In genomic region chr7:79317728-79318127, GRCh38 we compare ENCODE assay signal across 10 cellular contexts.
DNase-seq lines count a peak whose midpoint lies in the region; ATAC-seq, FAIRE-seq and TF ChIP-seq lines count a peak whose summit lies in the region.
"Had no signal": no experiment of that assay in that cellular context is flagged by ENCODE, and none has a peak within 500 bp of the region (broad histone marks: within the 10 kb centered on the region; RNA-seq: fewer than 3 reads in every experiment).

No MANE protein-coding gene starts in this region.

- ATAC-seq in HG02981 (IDR thresholded peaks at IDR 0.05; ENCODE audit: unreplicated experiment) = no peak
- ATAC-seq: naive thymus-derived CD4-positive, alpha-beta T cell had no signal

- H3K4me1 ChIP-seq in astrocyte (ENCODE audit: insufficient read depth, low read length) (peaks cover 8% of the 10 kb centered on the region), keratinocyte (ENCODE audit: control insufficient read depth, extremely low read depth, insufficient read depth, low read length) (peaks cover 6% of the 10 kb centered on the region)

- no peak overlapping the region for H3K27ac ChIP-seq in astrocyte (ENCODE audit: low read depth, low read length)
- H3K27ac ChIP-seq in keratinocyte (ENCODE audit: control insufficient read depth, insufficient read depth, low read length) = no peak overlapping the region
- H3K27ac ChIP-seq: dorsolateral prefrontal cortex had no signal

- H2AFZ ChIP-seq in astrocyte (ENCODE audit: low read depth, low read length) = no peak overlapping the region
- no peak overlapping the region for H2AFZ ChIP-seq in keratinocyte (ENCODE audit: control insufficient read depth, low read length)

- no peak for TF ChIP-seq CTCF in AG09309 (IDR thresholded peaks at IDR 0.05; ENCODE audit: control insufficient read depth, insufficient read depth, low read depth, low read length, missing control alignments)
- TF ChIP-seq CTCF in astrocyte (IDR thresholded peaks at IDR 0.05; ENCODE audit: insufficient read depth, low read depth, low read length) = no peak
- no peak for TF ChIP-seq CTCF in keratinocyte (optimal IDR thresholded peaks at IDR 0.05 in 1 of 3, IDR thresholded peaks at IDR 0.05 in 1 of 3, conservative IDR thresholded peaks at IDR 0.05 in 1 of 3; ENCODE audit: extremely low read depth in 1 of 3, insufficient read depth in 2 of 3, low read length in 3 of 3)

- H3K79me2 ChIP-seq in astrocyte (ENCODE audit: insufficient read depth, low read length) (no peaks in the 10 kb centered on the region), keratinocyte (ENCODE audit: control insufficient read depth, insufficient read depth, low read length) (no peaks in the 10 kb centered on the region)

- intact Hi-C loops in activated CD4-positive, alpha-beta T cell treated with anti-CD3 and anti-CD28 coated beads, Interleukin-2, amount 10 ng/mL, durations not matched to agents 24 days and 14 days (cut with micrococcal nuclease) = no loop called here

- H3K4me3 Mint-ChIP-seq in astrocyte (ENCODE audit: unreplicated experiment) = no peak overlapping the region
- H3K4me3 Mint-ChIP-seq in activated CD4-positive, alpha-beta T cell treated with anti-CD3 and anti-CD28 coated beads, Interleukin-2, amount 10 ng/mL, durations not matched to agents 24 days and 14 days = no peak overlapping the region
- H3K4me3 Mint-ChIP-seq: naive thymus-derived CD4-positive, alpha-beta T cell had no signal

- H3K4me1 Mint-ChIP-seq in astrocyte (ENCODE audit: low read depth, unreplicated experiment) = peaks cover 10% of the 10 kb centered on the region
- no peaks in the 10 kb centered on the region for H3K4me1 Mint-ChIP-seq in activated CD4-positive, alpha-beta T cell treated with anti-CD3 and anti-CD28 coated beads, Interleukin-2, amount 10 ng/mL, durations not matched to agents 24 days and 14 days
- H3K4me1 Mint-ChIP-seq: naive thymus-derived CD4-positive, alpha-beta T cell had no signal

- H3K4me2 ChIP-seq in astrocyte (ENCODE audit: low read length) (peak overlapping the region; percentile 20), keratinocyte (ENCODE audit: control insufficient read depth, extremely low read depth, insufficient read depth, low read depth, low read length) (no peak overlapping the region)

- dilution Hi-C loops in keratinocyte (cut with MboI; ENCODE audit: extremely low pct_ligation_motif_present, low sequenced_read_pairs) = no loop called here

- H3K36me3 ChIP-seq in astrocyte (ENCODE audit: insufficient read depth, low read length) (no peaks in the 10 kb centered on the region), keratinocyte (ENCODE audit: control insufficient read depth in 2 of 2, extremely low read depth in 1 of 2, insufficient read depth in 2 of 2, low read length in 2 of 2) (no peaks in the 10 kb centered on the region)

- no peaks in the 10 kb centered on the region for H3K9me3 Mint-ChIP-seq in astrocyte (ENCODE audit: unreplicated experiment)
- H3K9me3 Mint-ChIP-seq in activated CD4-positive, alpha-beta T cell treated with anti-CD3 and anti-CD28 coated beads, Interleukin-2, amount 10 ng/mL, durations not matched to agents 24 days and 14 days = no peaks in the 10 kb centered on the region

- H3K27me3 ChIP-seq in astrocyte (ENCODE audit: insufficient read depth, low read length) = no peaks in the 10 kb centered on the region
- no peaks in the 10 kb centered on the region for H3K27me3 ChIP-seq in keratinocyte (ENCODE audit: control insufficient read depth, extremely low read depth, insufficient read depth, low read length)
- H3K27me3 ChIP-seq: dorsolateral prefrontal cortex had no signal

- no peaks in the 10 kb centered on the region for H3K36me3 Mint-ChIP-seq in astrocyte (ENCODE audit: low read depth, unreplicated experiment)
- H3K36me3 Mint-ChIP-seq in activated CD4-positive, alpha-beta T cell treated with anti-CD3 and anti-CD28 coated beads, Interleukin-2, amount 10 ng/mL, durations not matched to agents 24 days and 14 days (ENCODE audit: low read depth) = no peaks in the 10 kb centered on the region
- H3K36me3 Mint-ChIP-seq: naive thymus-derived CD4-positive, alpha-beta T cell had no signal

- H4K20me1 ChIP-seq in astrocyte (ENCODE audit: insufficient read depth, low read length) (no peaks in the 10 kb centered on the region), keratinocyte (ENCODE audit: control insufficient read depth, extremely low read depth, insufficient read depth, low read length) (no peaks in the 10 kb centered on the region)

- H3K9me1 ChIP-seq in keratinocyte (ENCODE audit: control insufficient read depth, extremely low read depth, insufficient read depth, low read length) = no peaks in the 10 kb centered on the region

- no peaks in the 10 kb centered on the region for H3K9me3 ChIP-seq in astrocyte (ENCODE audit: insufficient read depth, low read depth, low read length)
- H3K9me3 ChIP-seq in keratinocyte (ENCODE audit: control insufficient read depth, low read depth, low read length) = no peaks in the 10 kb centered on the region

- H3K27me3 Mint-ChIP-seq in astrocyte (ENCODE audit: low read depth, unreplicated experiment) = no peaks in the 10 kb centered on the region
- H3K27me3 Mint-ChIP-seq in activated CD4-positive, alpha-beta T cell treated with anti-CD3 and anti-CD28 coated beads, Interleukin-2, amount 10 ng/mL, durations not matched to agents 24 days and 14 days = no peaks in the 10 kb centered on the region
- H3K27me3 Mint-ChIP-seq: naive thymus-derived CD4-positive, alpha-beta T cell had no signal

- H3K4me3 ChIP-seq in AG09309 (ENCODE audit: control insufficient read depth, low read depth, low read length) (no peak overlapping the region), astrocyte (ENCODE audit: insufficient read depth, low read depth, low read length) (peak overlapping the region; percentile 20), keratinocyte (ENCODE audit: control insufficient read depth in 2 of 3, extremely low read depth in 1 of 3, insufficient read depth in 2 of 3, low read depth in 1 of 3, low read length in 3 of 3) (no peak overlapping the region)
- H3K4me3 ChIP-seq: dorsolateral prefrontal cortex had no signal

- peak; percentile 97 for FAIRE-seq in astrocyte (lab: Jason Lieb, UNC)
- FAIRE-seq in keratinocyte (lab: Jason Lieb, UNC) = peak; percentile 90

- DNase-seq in AG09309 (ENCODE audit: low read depth) (peak; percentile 63), HK-2 (ENCODE audit: unreplicated experiment) (peak; percentile 29), astrocyte (ENCODE audit: low read depth) (peak; percentile 90), keratinocyte (ENCODE audit: low read depth, low spot score) (peak; percentile 33), NCI-H446 treated with DMSO at 0.1 percent for 48 hours (lab: John Stamatoyannopoulos, UW) (no peak), OCI-M1 (lab: John Stamatoyannopoulos, UW) (no peak)
- no peak for DNase-seq in activated CD4-positive, alpha-beta T cell treated with anti-CD3 and anti-CD28 coated beads, Interleukin-2, amount 10 ng/mL, durations not matched to agents 24 days and 14 days
- DNase-seq: dorsolateral prefrontal cortex; naive thymus-derived CD4-positive, alpha-beta T cell had no signal

- peak overlapping the region; percentile 44 for H3K27ac Mint-ChIP-seq in astrocyte (ENCODE audit: unreplicated experiment)
- no peak overlapping the region for H3K27ac Mint-ChIP-seq in activated CD4-positive, alpha-beta T cell treated with anti-CD3 and anti-CD28 coated beads, Interleukin-2, amount 10 ng/mL, durations not matched to agents 24 days and 14 days
- H3K27ac Mint-ChIP-seq: naive thymus-derived CD4-positive, alpha-beta T cell had no signal

- no peak overlapping the region for H3K9ac ChIP-seq in astrocyte (ENCODE audit: low read length)
- H3K9ac ChIP-seq in keratinocyte (ENCODE audit: control insufficient read depth, extremely low read depth, insufficient read depth, low read length) = no peak overlapping the region

Comparison
In these comparisons a context has a peak if more than half of its experiments do, and no peak if none do; other contexts are left out.
1. DNase-seq: peak in AG09309 (single experiment), HK-2 (single experiment), astrocyte (single experiment) and keratinocyte (single experiment); none in NCI-H446 treated with DMSO at 0.1 percent for 48 hours (single experiment), OCI-M1 (single experiment) and activated CD4-positive, alpha-beta T cell treated with anti-CD3 and anti-CD28 coated beads, Interleukin-2, amount 10 ng/mL, durations not matched to agents 24 days and 14 days (single experiment).